ENCODE assay signal across 14 cellular contexts in genomic region chr17:81389585-81389984, GRCh38. TPM values are rescaled to one million over a fixed set of nuclear protein-coding genes. Genes with fewer than 3 reads are reported as not detected.
DNase-seq lines count a peak whose midpoint lies in the region; ATAC-seq and TF ChIP-seq lines count a peak whose summit lies in the region.
"Had no signal": no experiment of that assay in that cellular context is flagged by ENCODE, and none has a peak within 500 bp of the region (broad histone marks: within the 10 kb centered on the region; RNA-seq: fewer than 3 reads in every experiment).

No MANE protein-coding gene starts in this region.

- H4K20me1 ChIP-seq in fibroblast of lung (ENCODE audit: control insufficient read depth, extremely low read depth, insufficient read depth, low read length): no peaks in the 10 kb centered on the region
- H4K20me1 ChIP-seq in osteoblast (ENCODE audit: insufficient read depth, low read length): peaks cover 4% of the 10 kb centered on the region

- no peak for TF ChIP-seq CTCF in cardiac muscle cell (IDR thresholded peaks at IDR 0.05; ENCODE audit: low read depth, low read length)
- no peak for TF ChIP-seq CTCF in fibroblast of lung (conservative IDR thresholded peaks at IDR 0.05 in 1 of 2, IDR thresholded peaks at IDR 0.05 in 1 of 2; ENCODE audit: low read depth in 1 of 2, low read length in 2 of 2)
- no peak for TF ChIP-seq CTCF in osteoblast (IDR thresholded peaks at IDR 0.05; ENCODE audit: extremely low read depth, low read depth, low read length)
- TF ChIP-seq CTCF in uterus (IDR thresholded peaks at IDR 0.05): no peak

- intact Hi-C loops in Right ventricle myocardium superior (cut with DNase I): no loop called here
- intact Hi-C loops in uterus (cut with DNase I; ENCODE audit: low total_unique reads): loop anchor here (5.0 kb wide), 1 partner anchor 93 kb away; no protein-coding TSS in a partner anchor

- peak overlapping the region; percentile 89 for H3K27ac ChIP-seq in cardiac muscle cell
- H3K27ac ChIP-seq in fibroblast of lung (ENCODE audit: insufficient read depth, low read length): peak overlapping the region; percentile 8
- no peak overlapping the region for H3K27ac ChIP-seq in osteoblast (ENCODE audit: low read depth, low read length)
- H3K27ac ChIP-seq in uterus: peak overlapping the region; percentile 90 to 99

- ATAC-seq in Right ventricle myocardium superior (ENCODE audit: poor library complexity) (no peak), HG02759 (IDR thresholded peaks at IDR 0.05; ENCODE audit: unreplicated experiment) (no peak), GM19023 (IDR thresholded peaks at IDR 0.05; ENCODE audit: unreplicated experiment) (no peak)
- ATAC-seq: esophagus mucosa, GM12878 had no signal

- DNase-seq in cardiac muscle cell (ENCODE audit: low read depth in 1 of 2, low spot score in 1 of 2): no peak
- no peak for DNase-seq in Right ventricle myocardium superior
- DNase-seq in fibroblast of lung (ENCODE audit: low read depth in 2 of 2): no peak
- DNase-seq in osteoblast (ENCODE audit: insufficient read length, low spot score, missing footprints): peak; percentile 89
- DNase-seq in uterus: no peak
- DNase-seq in NCI-H2196 treated with DMSO at 0.1 percent for 48 hours (lab: John Stamatoyannopoulos, UW; ENCODE audit: unreplicated experiment): no peak
- DNase-seq: ACHN; activated CD4-positive, alpha-beta T cell treated with anti-CD3 and anti-CD28 coated beads for 1 hour; activated T-cell treated with anti-CD3 and anti-CD28 coated beads, Interleukin-2, amount 50 U/mL, for 48 hours; stimulated activated CD4-positive, alpha-beta T cell treated with anti-CD3 and anti-CD28 coated beads, Interleukin-2, amount 100 ng/mL, for 48 hours had no signal

- H3K79me2 ChIP-seq in fibroblast of lung (ENCODE audit: control insufficient read depth, insufficient read depth, low read length) (peaks cover 35% of the 10 kb centered on the region), osteoblast (ENCODE audit: insufficient read depth, low read length) (peaks cover 58% of the 10 kb centered on the region)

- H3K4me1 ChIP-seq in cardiac muscle cell (ENCODE audit: low read depth): peaks cover 71% of the 10 kb centered on the region
- H3K4me1 ChIP-seq in fibroblast of lung (ENCODE audit: control insufficient read depth, extremely low read depth, insufficient read depth, low read length): peaks cover 39% of the 10 kb centered on the region
- H3K4me1 ChIP-seq in osteoblast (ENCODE audit: insufficient read depth, low read length): peaks cover 28% of the 10 kb centered on the region
- peaks cover 5 to 31% of the 10 kb centered on the region in 2 donors for H3K4me1 ChIP-seq in uterus

- H3K4me2 ChIP-seq in fibroblast of lung (ENCODE audit: extremely low read depth, insufficient read depth, low read length): no peak overlapping the region
- no peak overlapping the region for H3K4me2 ChIP-seq in osteoblast (ENCODE audit: insufficient read depth, low read length)

- H3K27me3 ChIP-seq in cardiac muscle cell: no peaks in the 10 kb centered on the region
- no peaks in the 10 kb centered on the region for H3K27me3 ChIP-seq in fibroblast of lung (ENCODE audit: control insufficient read depth, insufficient read depth, low read length)
- no peaks in the 10 kb centered on the region for H3K27me3 ChIP-seq in osteoblast (ENCODE audit: insufficient read depth, low read length)
- H3K27me3 ChIP-seq in uterus: no peaks in the 10 kb centered on the region

- H3K36me3 ChIP-seq in cardiac muscle cell (no peaks in the 10 kb centered on the region), fibroblast of lung (ENCODE audit: control insufficient read depth, insufficient read depth, low read length) (no peaks in the 10 kb centered on the region), osteoblast (ENCODE audit: insufficient read depth, low read length) (no peaks in the 10 kb centered on the region), uterus (no peaks in the 10 kb centered on the region)

- no peak for TF ChIP-seq POLR2A in uterus (IDR thresholded peaks at IDR 0.05)

- H3K4me3 ChIP-seq in cardiac muscle cell: peak overlapping the region; percentile 8
- H3K4me3 ChIP-seq in fibroblast of lung (replicated peaks in 1 of 4; ENCODE audit: control extremely low read depth in 1 of 4, insufficient read depth in 1 of 4, low read depth in 3 of 4, low read length in 4 of 4): no peak overlapping the region
- no peak overlapping the region for H3K4me3 ChIP-seq in osteoblast (ENCODE audit: insufficient read depth, low read length)
- no peak overlapping the region for H3K4me3 ChIP-seq in uterus
- H3K4me3 ChIP-seq: GM12878 had no signal

- no peak overlapping the region for H2AFZ ChIP-seq in fibroblast of lung (ENCODE audit: low read length)
- no peak overlapping the region for H2AFZ ChIP-seq in osteoblast (ENCODE audit: low read length)

- H3K9me3 ChIP-seq in cardiac muscle cell (ENCODE audit: low read depth) (no peaks in the 10 kb centered on the region), fibroblast of lung (ENCODE audit: control insufficient read depth, insufficient read depth, low read depth, low read length) (no peaks in the 10 kb centered on the region), osteoblast (ENCODE audit: low read depth, low read length) (no peaks in the 10 kb centered on the region), uterus (no peaks in the 10 kb centered on the region)

- no peak overlapping the region for H3K9ac ChIP-seq in fibroblast of lung (ENCODE audit: insufficient read depth, low read length)

RNA-seq across cellular contexts. Expression of gene BAHCC1, which starts 5.7 kb away (rescaled TPM):
- 27.1 and 47.3 TPM in 2 replicates for total RNA-seq in cardiac muscle cell
- polyA plus RNA-seq in cardiac muscle cell: 20.0 and 20.3 TPM in 2 replicates
- 8.0 TPM for total RNA-seq in Right ventricle myocardium superior
- 3.9 and 7.3 TPM in 2 replicates for total RNA-seq in fibroblast of lung
- polyA plus RNA-seq in fibroblast of lung: 1.5 and 1.8 TPM in 2 replicates
- polyA plus RNA-seq in fibroblast of lung (2012): 6.8 and 7.2 TPM in 2 replicates
- 6.3 and 8.6 TPM in 2 replicates for polyA minus RNA-seq in fibroblast of lung (ENCODE audit: low replicate concordance)
- 11.2 and 11.5 TPM in 2 replicates for total RNA-seq in osteoblast
- 10 to 100 TPM in 2 of 4 donors, 1 to 10 TPM in 2; 1.5 to 34.1 (median 8.5) TPM for total RNA-seq in uterus
